ENCODE assay signal across 25 cellular contexts in genomic region chr3:77045686-77046085, GRCh38. TPM values are rescaled to one million over a fixed set of nuclear protein-coding genes. Genes with fewer than 3 reads are reported as not detected.
DNase-seq lines count a peak whose midpoint lies in the region; ATAC-seq and TF ChIP-seq lines count a peak whose summit lies in the region.
"Had no signal": no experiment of that assay in that cellular context is flagged by ENCODE, and none has a peak within 500 bp of the region (broad histone marks: within the 10 kb centered on the region; RNA-seq: fewer than 3 reads in every experiment).

No MANE protein-coding gene starts in this region.

- DNase-seq in neural crest cell (ENCODE audit: low read depth, low spot score) (no peak), epidermal melanocyte (ENCODE audit: insufficient read length, low spot score) (no peak), T-cell (no peak)
- DNase-seq: 8988T; ACHN; BE2C; C1 segment of cervical spinal cord; CD4-positive, alpha-beta memory T cell; CD4-positive, CD25-positive, alpha-beta regulatory T cell; CD8-positive, alpha-beta memory T cell; COR-L47; DMS 273 treated with DMSO at 0.1 percent for 48 hours; DMS153; DMS53; DMS79; DND-41; EL; GDM1 had no signal

- POLR2A ChIA-PET in HEK293 (lab: Yijun Ruan, JAX), result no interaction called here
- POLR2A ChIA-PET in T-cell (lab: Charles Lee), result no interaction called here

- H3K36me3 Mint-ChIP-seq in brain (peaks cover 11% of the 10 kb centered on the region), neural crest cell (ENCODE audit: low read depth) (peaks cover 5% of the 10 kb centered on the region), T-cell (no peaks in the 10 kb centered on the region)
- H3K36me3 Mint-ChIP-seq: CD14-positive monocyte; CD4-positive, CD25-positive, alpha-beta regulatory T cell; CD8-positive, alpha-beta memory T cell had no signal

- no peak overlapping the region for H3K4me3 ChIP-seq in HEK293 (ENCODE audit: low read depth, low read length)
- H3K4me3 ChIP-seq: BLaER1, GM12878 had no signal

- H3K9me3 Mint-ChIP-seq in brain (peaks cover 0 to 6% (median 4%) of the 10 kb centered on the region in 5 experiments), neural crest cell (peaks cover 8% of the 10 kb centered on the region), T-cell (peaks cover 0 to 8% (median 8%) of the 10 kb centered on the region in 3 donors)

- TF ChIP-seq CTCF in HEK293 (tag by site-specific recombination; IDR thresholded peaks at IDR 0.05) (no peak), brain (conservative IDR thresholded peaks at IDR 0.05) (no peak), neural crest cell (conservative IDR thresholded peaks at IDR 0.05) (no peak)

- peaks cover 52% of the 10 kb centered on the region for H3K4me1 Mint-ChIP-seq in brain
- H3K4me1 Mint-ChIP-seq in neural crest cell, result peaks cover 25% of the 10 kb centered on the region
- no peaks in the 10 kb centered on the region for H3K4me1 Mint-ChIP-seq in T-cell
- H3K4me1 Mint-ChIP-seq: CD14-positive monocyte; CD4-positive, alpha-beta memory T cell; CD4-positive, CD25-positive, alpha-beta regulatory T cell; CD8-positive, alpha-beta memory T cell had no signal

- no peak overlapping the region for H3K27ac ChIP-seq in HEK293 (ENCODE audit: extremely low read depth, low read depth, low read length)
- H3K27ac ChIP-seq: BLaER1 had no signal

- CTCF ChIA-PET in HEK293 (lab: Yijun Ruan, JAX) (no interaction called here), T-cell (lab: Charles Lee) (no interaction called here)

- H3K27ac Mint-ChIP-seq in brain (peak overlapping the region in 2 of 5 experiments; percentile 4 to 74), neural crest cell (ENCODE audit: unreplicated experiment) (no peak overlapping the region), T-cell (no peak overlapping the region)
- H3K27ac Mint-ChIP-seq: CD14-positive monocyte; CD4-positive, alpha-beta memory T cell; CD4-positive, CD25-positive, alpha-beta regulatory T cell; CD8-positive, alpha-beta memory T cell had no signal

- H3K4me1 ChIP-seq in HEK293 (ENCODE audit: control insufficient read depth, insufficient read depth, low read length), result no peaks in the 10 kb centered on the region
- H3K4me1 ChIP-seq: BE2C, BLaER1 had no signal

- H3K27me3 Mint-ChIP-seq in brain (peaks cover 5% of the 10 kb centered on the region), neural crest cell (ENCODE audit: low read depth) (peaks cover 29% of the 10 kb centered on the region), T-cell (peaks cover 6 to 7% of the 10 kb centered on the region in 2 donors)

- H3K36me3 ChIP-seq in HEK293 (ENCODE audit: control insufficient read depth in 2 of 2, insufficient read depth in 1 of 2, low read length in 2 of 2), result no peaks in the 10 kb centered on the region
- H3K36me3 ChIP-seq: BE2C, BLaER1 had no signal

- ATAC-seq in T-cell (replicated peaks in 1 of 4), result no peak
- ATAC-seq: GM12878 had no signal

- no peaks in the 10 kb centered on the region for H3K9me3 ChIP-seq in HEK293 (ENCODE audit: control insufficient read depth, insufficient read depth, low read depth, low read length)
- H3K9me3 ChIP-seq: BE2C, BLaER1 had no signal

- H3K4me3 Mint-ChIP-seq in brain (peak overlapping the region in 4 of 5 experiments; percentile 49 to 78 (median 62)), neural crest cell (peak overlapping the region; percentile 62), T-cell (no peak overlapping the region)
- H3K4me3 Mint-ChIP-seq: CD14-positive monocyte; CD4-positive, alpha-beta memory T cell; CD4-positive, CD25-positive, alpha-beta regulatory T cell; CD8-positive, alpha-beta memory T cell had no signal

TF ChIP-seq in HEK293, 187 proteins besides CTCF, POLR2A, EP300 and RAD21:
- TF ChIP-seq ZNF830 (tag by site-specific recombination; IDR thresholded peaks at IDR 0.05; ENCODE audit: low read depth), result no peak
- TF ChIP-seq ATF2 (tag by site-specific recombination; IDR thresholded peaks at IDR 0.05; ENCODE audit: low read depth), result peak; percentile 70; the same call in 1 of the 2 replicates
- no peak for TF ChIP-seq HOXA7 (CRISPR knock-in tag; IDR thresholded peaks at IDR 0.05; ENCODE audit: borderline replicate concordance)
TF ChIP-seq in HEK293: peak in this region for 1.

RNA-seq across cellular contexts. Expression of gene ROBO2, which starts 5.8 kb away (rescaled TPM):
- polyA plus RNA-seq in brain (ENCODE audit: insufficient read depth, low read depth, low replicate concordance), result 3.8 TPM
- total RNA-seq in neural crest cell (26.0 and 27.9 TPM in 2 replicates), T-cell (not detected)
- total RNA-seq: CD4-positive, alpha-beta memory T cell; CD4-positive, CD25-positive, alpha-beta regulatory T cell; CD8-positive, alpha-beta memory T cell; Daoy; G401 had no signal
- polyA plus RNA-seq: CD14-positive monocyte; CD4-positive, alpha-beta memory T cell; CD4-positive, CD25-positive, alpha-beta regulatory T cell; CD8-positive, alpha-beta memory T cell had no signal

Comparison
In these comparisons a context has a peak if more than half of its experiments do, and no peak if none do; other contexts are left out.
1. H3K4me3 Mint-ChIP-seq: peak in brain (4 of 5) and neural crest cell (single experiment); none in T-cell (0 of 3).
2. RNA of gene ROBO2, which starts 5.8 kb away (total RNA-seq): 26.0 to 27.9 TPM in neural crest cell; not detected in T-cell; every median in the first group is over 10 times any median in the second.